Comparison of ENCODE assay signal across 22 cellular contexts in the genomic region with DNA sequence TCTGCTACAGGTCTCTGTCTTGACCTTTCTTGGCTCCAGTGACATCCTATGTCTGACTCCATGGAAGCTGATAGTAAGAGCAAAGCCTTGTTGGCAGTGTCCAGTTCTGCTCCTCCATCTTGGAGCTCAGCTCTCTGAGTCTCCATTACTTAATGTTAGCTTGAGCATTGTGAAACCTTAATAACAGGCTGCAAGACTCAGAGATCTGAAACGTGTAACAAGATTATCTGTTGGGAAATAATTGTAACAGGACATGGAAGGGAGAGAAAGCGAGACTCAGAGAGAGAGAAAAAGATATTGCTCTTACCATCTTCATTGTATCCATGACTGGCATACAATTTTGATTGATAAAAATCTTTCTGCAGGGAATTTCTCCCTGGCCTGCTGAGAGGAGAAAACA.
"Had no signal": no experiment of that assay in that cellular context is flagged by ENCODE, and none has a peak within 500 bp of the region (broad histone marks: within the 10 kb centered on the region; RNA-seq: fewer than 3 reads in every experiment).

No MANE protein-coding gene starts in this region.

- H3K27me3 ChIP-seq: foreskin keratinocyte, right atrium auricular region, spleen, tibial nerve, upper lobe of left lung had no signal

- H3K36me3 ChIP-seq: heart right ventricle, left ventricle myocardium inferior, lower lobe of right lung, prostate gland, right atrium auricular region, spleen, thoracic aorta, tibial nerve, upper lobe of left lung had no signal

- H3K4me1 ChIP-seq: foreskin keratinocyte, heart right ventricle, left ventricle myocardium inferior, lower lobe of right lung, prostate gland, right atrium auricular region, spleen, tibial nerve, upper lobe of left lung had no signal

- H3K9me3 ChIP-seq: lower lobe of right lung, prostate gland, right atrium auricular region, thoracic aorta, tibial nerve had no signal

- H3K4me3 ChIP-seq: dorsolateral prefrontal cortex, heart right ventricle, left ventricle myocardium inferior, lower lobe of right lung, prostate gland, right atrium auricular region, spleen, thoracic aorta, tibial nerve, upper lobe of left lung had no signal

- DNase-seq: central memory CD4-positive, alpha-beta T cell; dorsolateral prefrontal cortex; effector CD4-positive, alpha-beta T cell; foreskin keratinocyte; glutamatergic neuron; heart right ventricle; hippocampal formation; immature natural killer cell; islet precursor cell; kidney glomerular epithelial cell; left colon; left ventricle myocardium inferior; lower lobe of right lung; natural killer cell; spleen; stimulated activated naive B cell treated with anti-CD40 and anti-IgM and Interleukin-4, amounts not matched to agents 10 μg/mL and 1 μg/mL and 100 μg/mL, for 72 hours; upper lobe of left lung had no signal

- ATAC-seq: foreskin keratinocyte; heart right ventricle; left colon; lower lobe of right lung; natural killer cell; sciatic nerve; stimulated activated naive B cell treated with anti-CD40 and anti-IgM and Interleukin-4, amounts not matched to agents 10 μg/mL and 1 μg/mL and 100 μg/mL, for 72 hours had no signal

- H3K27ac ChIP-seq: dorsolateral prefrontal cortex, foreskin keratinocyte, heart right ventricle, left ventricle myocardium inferior, lower lobe of right lung, prostate gland, right atrium auricular region, spleen, thoracic aorta, tibial nerve, upper lobe of left lung had no signal
